In genomic region chr17:17467720-17468119, GRCh38 we compare ENCODE assay signal across 17 cellular contexts. TPM values are rescaled to one million over a fixed set of nuclear protein-coding genes. Genes with fewer than 3 reads are reported as not detected.
DNase-seq lines count a peak whose midpoint lies in the region; ATAC-seq and TF ChIP-seq lines count a peak whose summit lies in the region.
"Had no signal": no experiment of that assay in that cellular context is flagged by ENCODE, and none has a peak within 500 bp of the region (broad histone marks: within the 10 kb centered on the region; RNA-seq: fewer than 3 reads in every experiment).

No MANE protein-coding gene starts in this region.

- H3K9me3 ChIP-seq in mucosa of descending colon (no peaks in the 10 kb centered on the region), HAP-1 (no peaks in the 10 kb centered on the region)
- H3K9me3 ChIP-seq: thyroid gland had no signal

- no peak for TF ChIP-seq CTCF in mucosa of descending colon (IDR thresholded peaks at IDR 0.05)

- H3K9me3 Mint-ChIP-seq in activated CD4-positive, alpha-beta T cell treated with anti-CD3 and anti-CD28 coated beads, Interleukin-2, amount 10 ng/mL, durations not matched to agents 24 days and 14 days = no peaks in the 10 kb centered on the region
- H3K9me3 Mint-ChIP-seq: activated T-helper 17 cell treated with anti-CD3 and anti-CD28 coated beads, Interleukin-2, amount 50 U/mL, for 72 hours; GM23338; nephron progenitor cell had no signal

- H3K4me1 Mint-ChIP-seq in activated CD4-positive, alpha-beta T cell treated with anti-CD3 and anti-CD28 coated beads, Interleukin-2, amount 10 ng/mL, durations not matched to agents 24 days and 14 days = no peaks in the 10 kb centered on the region
- H3K4me1 Mint-ChIP-seq: activated T-helper 17 cell treated with anti-CD3 and anti-CD28 coated beads, Interleukin-2, amount 50 U/mL, for 72 hours; GM23338 had no signal

- H3K27me3 ChIP-seq in HAP-1 (ENCODE audit: low read depth) = peaks cover 26% of the 10 kb centered on the region
- H3K27me3 ChIP-seq: thyroid gland had no signal

- H3K4me1 ChIP-seq in mucosa of descending colon (ENCODE audit: low read depth) (peaks cover 11% of the 10 kb centered on the region), HAP-1 (peaks cover 9% of the 10 kb centered on the region)
- H3K4me1 ChIP-seq: thyroid gland had no signal

- no peaks in the 10 kb centered on the region for H3K36me3 ChIP-seq in mucosa of descending colon (ENCODE audit: low read depth)
- no peaks in the 10 kb centered on the region for H3K36me3 ChIP-seq in HAP-1 (replicated peaks)
- H3K36me3 ChIP-seq: thyroid gland had no signal

- peaks cover 24% of the 10 kb centered on the region for H3K27me3 Mint-ChIP-seq in activated CD4-positive, alpha-beta T cell treated with anti-CD3 and anti-CD28 coated beads, Interleukin-2, amount 10 ng/mL, durations not matched to agents 24 days and 14 days

- in situ Hi-C loops in HAP-1 (cut with MboI; ENCODE audit: low sequenced_read_pairs) = no loop called here

- intact Hi-C loops in mucosa of descending colon (cut with DNase I, micrococcal nuclease) = no loop called here
- intact Hi-C loops in activated CD4-positive, alpha-beta T cell treated with anti-CD3 and anti-CD28 coated beads, Interleukin-2, amount 10 ng/mL, durations not matched to agents 24 days and 14 days (cut with micrococcal nuclease) = no loop called here

- no peak overlapping the region for H3K4me3 ChIP-seq in mucosa of descending colon
- no peak overlapping the region for H3K4me3 ChIP-seq in HAP-1
- H3K4me3 ChIP-seq: GM23338, thyroid gland had no signal

- no peaks in the 10 kb centered on the region for H3K36me3 Mint-ChIP-seq in activated CD4-positive, alpha-beta T cell treated with anti-CD3 and anti-CD28 coated beads, Interleukin-2, amount 10 ng/mL, durations not matched to agents 24 days and 14 days (ENCODE audit: low read depth)

- H3K4me3 Mint-ChIP-seq in activated CD4-positive, alpha-beta T cell treated with anti-CD3 and anti-CD28 coated beads, Interleukin-2, amount 10 ng/mL, durations not matched to agents 24 days and 14 days = no peak overlapping the region
- H3K4me3 Mint-ChIP-seq: activated T-helper 17 cell treated with anti-CD3 and anti-CD28 coated beads, Interleukin-2, amount 50 U/mL, for 72 hours; GM23338; nephron progenitor cell had no signal

- peak; percentile 32 for DNase-seq in AG20443 (ENCODE audit: low spot score)
- DNase-seq in M059J (ENCODE audit: low read depth) = peak; percentile 62
- DNase-seq in mucosa of descending colon = peak in 2 of 3 donors; percentile 68 to 80
- no peak for DNase-seq in activated CD4-positive, alpha-beta T cell treated with anti-CD3 and anti-CD28 coated beads for 4 hours
- no peak for DNase-seq in kidney tubule cell (ENCODE audit: low spot score)
- DNase-seq in activated CD4-positive, alpha-beta T cell treated with anti-CD3 and anti-CD28 coated beads, Interleukin-2, amount 10 ng/mL, durations not matched to agents 24 days and 14 days = no peak
- DNase-seq in HAP-1 (ENCODE audit: low spot score in 2 of 2) = no peak
- DNase-seq: amniotic stem cell, DMS153, NCI-H1092 treated with DMSO at 0.1 percent for 48 hours, nephron progenitor cell, retina, thyroid gland had no signal

- ATAC-seq in mucosa of descending colon = peak; percentile 98
- ATAC-seq: activated T-helper 17 cell treated with anti-CD3 and anti-CD28 coated beads, Interleukin-2, amount 50 U/mL, for 72 hours; GM23338 had no signal

- peak overlapping the region; percentile 54 for H3K27ac ChIP-seq in angular gyrus (ENCODE audit: low read depth, low read length)
- H3K27ac ChIP-seq: thyroid gland, VCaP had no signal

- no peak overlapping the region for H3K27ac Mint-ChIP-seq in activated CD4-positive, alpha-beta T cell treated with anti-CD3 and anti-CD28 coated beads, Interleukin-2, amount 10 ng/mL, durations not matched to agents 24 days and 14 days
- H3K27ac Mint-ChIP-seq: activated T-helper 17 cell treated with anti-CD3 and anti-CD28 coated beads, Interleukin-2, amount 50 U/mL, for 72 hours; GM23338; nephron progenitor cell had no signal

RNA-seq across cellular contexts. Expression of gene MED9, which starts 9.1 kb away (rescaled TPM):
- 20.8 and 23.1 TPM in 2 replicates for total RNA-seq in M059J (2014; rRNA removed; shearing (Covaris generic))
- 10 to 100 TPM; 17.9 to 23.1 (median 20.3) TPM for total RNA-seq in mucosa of descending colon
- total RNA-seq in activated CD4-positive, alpha-beta T cell treated with anti-CD3 and anti-CD28 coated beads, Interleukin-2, amount 10 ng/mL, durations not matched to agents 24 days and 14 days = 14.4 and 15.3 TPM in 2 replicates

RNA-seq across cellular contexts. Expression of gene RASD1, which starts 28.5 kb away (rescaled TPM):
- 2.1 and 3.0 TPM in 2 replicates for total RNA-seq in M059J (2014; rRNA removed; shearing (Covaris generic))
- 10 to 100 TPM; 10.8 to 27.8 (median 19.2) TPM for total RNA-seq in mucosa of descending colon
- 6.6 and 7.5 TPM in 2 replicates for total RNA-seq in activated CD4-positive, alpha-beta T cell treated with anti-CD3 and anti-CD28 coated beads, Interleukin-2, amount 10 ng/mL, durations not matched to agents 24 days and 14 days

Comparison
In these comparisons a context has a peak if more than half of its experiments do, and no peak if none do; other contexts are left out.
1. DNase-seq: peak in AG20443 (single experiment), M059J (single experiment) and mucosa of descending colon (2 of 3); none in activated CD4-positive, alpha-beta T cell treated with anti-CD3 and anti-CD28 coated beads for 4 hours (0 of 2), kidney tubule cell (single experiment), activated CD4-positive, alpha-beta T cell treated with anti-CD3 and anti-CD28 coated beads, Interleukin-2, amount 10 ng/mL, durations not matched to agents 24 days and 14 days (single experiment) and HAP-1 (0 of 2).